ENCODE assay signal across 8 cellular contexts in the genomic region with DNA sequence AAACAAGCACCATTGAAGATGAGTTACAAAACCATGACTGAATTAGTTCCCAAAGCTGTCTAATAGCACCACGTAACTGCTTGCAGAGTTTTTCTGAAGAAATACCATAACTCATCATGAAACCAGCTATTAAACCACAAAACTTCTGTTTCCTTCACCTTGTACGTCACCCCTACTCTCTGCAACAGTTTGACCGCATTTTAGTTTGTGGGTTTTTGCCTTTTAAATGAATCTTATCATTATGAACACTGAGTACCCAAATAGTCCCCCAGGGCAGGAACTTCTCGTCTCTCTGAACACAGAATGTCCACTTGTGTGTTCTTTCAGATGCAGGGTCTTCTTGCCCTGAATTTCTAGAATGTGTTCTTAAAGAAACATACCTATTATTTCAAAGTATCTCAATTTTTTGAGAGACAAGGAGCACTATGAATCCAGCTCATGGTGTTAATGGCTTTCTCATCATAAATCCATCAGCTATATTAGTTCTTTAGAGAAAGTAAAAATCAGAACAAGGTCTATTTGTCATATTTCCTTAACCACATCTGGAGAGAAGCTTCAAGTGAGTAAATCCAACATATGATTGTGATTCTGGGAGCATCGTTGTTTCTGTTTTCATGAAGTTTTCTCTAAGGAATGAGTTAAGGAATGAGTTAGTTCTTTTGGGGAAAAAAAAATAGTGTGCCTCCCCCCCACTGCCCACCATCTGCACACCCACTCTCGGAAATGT.
DNase-seq lines count a peak whose midpoint lies in the region; ATAC-seq and TF ChIP-seq lines count a peak whose summit lies in the region.

No MANE protein-coding gene starts in this region.

- POLR2A ChIA-PET in Caco-2 (lab: Charles Lee): no interaction called here

- no peaks in the 10 kb centered on the region for H3K36me3 ChIP-seq in Caco-2 (ENCODE audit: control insufficient read depth, insufficient read depth, low read length)

- CTCF ChIA-PET in Caco-2 (lab: Charles Lee): no interaction called here

- H3K9me3 Mint-ChIP-seq in IgD-negative memory B cell (peaks cover 0 to 5% (median 1%) of the 10 kb centered on the region in 3 donors), Caco-2 (ENCODE audit: unreplicated experiment) (no peaks in the 10 kb centered on the region)
- peaks cover 4 to 10% of the 10 kb centered on the region in 2 donors for H3K9me3 Mint-ChIP-seq in stimulated activated naive B cell treated with anti-CD40 and anti-IgM and Interleukin-4, amounts not matched to agents 10 μg/mL and 1 μg/mL and 100 μg/mL, for 72 hours

- no peak for TF ChIP-seq CTCF in GM10266 (IDR thresholded peaks at IDR 0.05; ENCODE audit: control insufficient read depth, insufficient read depth, low read depth, missing control alignments)
- no peak for TF ChIP-seq CTCF in Caco-2 (IDR thresholded peaks at IDR 0.05; ENCODE audit: insufficient read depth in 1 of 2, low read depth in 1 of 2, low read length in 1 of 2, severe bottlenecking in 1 of 2, unreplicated experiment in 1 of 2)

- no peaks in the 10 kb centered on the region for H3K9me3 ChIP-seq in Caco-2

- no TSS peak for BruUV-seq in Caco-2 (replicated peaks; lab: Mats Ljungman, UMichigan)

- H3K27ac Mint-ChIP-seq in IgD-negative memory B cell (peak overlapping the region; percentile 23 to 71 (median 63)), Caco-2 (ENCODE audit: unreplicated experiment) (no peak overlapping the region)
- peak overlapping the region; percentile 100 for H3K27ac Mint-ChIP-seq in stimulated activated naive B cell treated with anti-CD40 and anti-IgM and Interleukin-4, amounts not matched to agents 10 μg/mL and 1 μg/mL and 100 μg/mL, for 72 hours

- no peaks in the 10 kb centered on the region for H3K4me1 ChIP-seq in Caco-2

- DNase-seq in GM10266 (ENCODE audit: extremely low spot score): peak; percentile 84
- peak; percentile 56 for DNase-seq in astrocyte of the hippocampus (ENCODE audit: low read depth, low spot score)
- DNase-seq in stimulated activated naive B cell treated with anti-CD40 and anti-IgM and Interleukin-4, amounts not matched to agents 10 μg/mL and 1 μg/mL and 100 μg/mL, for 72 hours: peak; percentile 71
- DNase-seq in Caco-2: no peak
- DNase-seq in ureter (ENCODE audit: low spot score): no peak
- DNase-seq in NCI-H2171 (lab: John Stamatoyannopoulos, UW): no peak

- H3K4me3 Mint-ChIP-seq in IgD-negative memory B cell (peak overlapping the region in 3 of 4 donors; percentile 2 to 37 (median 11)), Caco-2 (ENCODE audit: unreplicated experiment) (no peak overlapping the region)
- H3K4me3 Mint-ChIP-seq in stimulated activated naive B cell treated with anti-CD40 and anti-IgM and Interleukin-4, amounts not matched to agents 10 μg/mL and 1 μg/mL and 100 μg/mL, for 72 hours: peak overlapping the region; percentile 75 to 79

- H3K27me3 ChIP-seq in Caco-2 (replicated peaks; ENCODE audit: control insufficient read depth, insufficient read depth, low read length): no peaks in the 10 kb centered on the region

- peaks cover 7% of the 10 kb centered on the region for H3K36me3 Mint-ChIP-seq in IgD-negative memory B cell
- peaks cover 24 to 35% of the 10 kb centered on the region in 2 donors for H3K36me3 Mint-ChIP-seq in stimulated activated naive B cell treated with anti-CD40 and anti-IgM and Interleukin-4, amounts not matched to agents 10 μg/mL and 1 μg/mL and 100 μg/mL, for 72 hours
- H3K36me3 Mint-ChIP-seq in Caco-2 (ENCODE audit: insufficient read depth, unreplicated experiment): no peaks in the 10 kb centered on the region

- ATAC-seq in GM21515 (IDR thresholded peaks at IDR 0.05; ENCODE audit: unreplicated experiment): peak; percentile 73
- peak; percentile 72 to 73 for ATAC-seq in stimulated activated naive B cell treated with anti-CD40 and anti-IgM and Interleukin-4, amounts not matched to agents 10 μg/mL and 1 μg/mL and 100 μg/mL, for 72 hours (replicated peaks)

- no peak overlapping the region for H3K4me3 ChIP-seq in Caco-2 (ENCODE audit: low read depth, low read length)

- H3K27me3 Mint-ChIP-seq in IgD-negative memory B cell (peaks cover 5% of the 10 kb centered on the region), Caco-2 (ENCODE audit: insufficient read depth, unreplicated experiment) (no peaks in the 10 kb centered on the region)
- no peaks in the 10 kb centered on the region for H3K27me3 Mint-ChIP-seq in stimulated activated naive B cell treated with anti-CD40 and anti-IgM and Interleukin-4, amounts not matched to agents 10 μg/mL and 1 μg/mL and 100 μg/mL, for 72 hours

- H3K4me1 Mint-ChIP-seq in IgD-negative memory B cell: peaks cover 32 to 49% (median 38%) of the 10 kb centered on the region in 3 donors
- H3K4me1 Mint-ChIP-seq in stimulated activated naive B cell treated with anti-CD40 and anti-IgM and Interleukin-4, amounts not matched to agents 10 μg/mL and 1 μg/mL and 100 μg/mL, for 72 hours: peaks cover 51 to 83% of the 10 kb centered on the region in 2 donors
- H3K4me1 Mint-ChIP-seq in Caco-2 (ENCODE audit: low read depth, unreplicated experiment): no peaks in the 10 kb centered on the region

- intact Hi-C loops in Caco-2 (cut with micrococcal nuclease; ENCODE audit: unreplicated experiment): no loop called here

Comparison
In these comparisons a context has a peak if more than half of its experiments do, and no peak if none do; other contexts are left out.
1. DNase-seq: peak in GM10266 (single experiment), astrocyte of the hippocampus (single experiment) and stimulated activated naive B cell treated with anti-CD40 and anti-IgM and Interleukin-4, amounts not matched to agents 10 μg/mL and 1 μg/mL and 100 μg/mL, for 72 hours (single experiment); none in Caco-2 (0 of 2), ureter (single experiment) and NCI-H2171 (single experiment).